ENCODE assay signal across 1 cellular context in the genomic region with DNA sequence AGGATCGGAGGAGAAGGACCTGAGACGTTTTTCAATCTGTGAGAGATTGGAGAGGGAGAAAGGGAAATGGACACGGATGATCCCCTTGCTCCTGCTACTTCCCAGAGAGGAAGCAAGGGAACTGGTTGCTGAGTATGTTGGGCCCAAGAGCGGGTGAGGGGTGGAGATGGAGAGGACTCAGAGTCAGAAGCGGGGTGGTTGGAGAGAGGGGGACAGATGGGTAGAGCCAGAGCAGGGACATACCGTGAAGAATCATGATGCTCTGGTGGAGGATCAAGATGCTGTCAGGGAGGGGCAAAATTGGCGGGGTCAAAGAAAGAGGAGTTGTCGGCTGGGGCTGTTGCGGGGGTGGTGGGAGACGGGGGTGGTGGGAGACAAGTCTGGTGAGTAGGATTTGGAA.
A peak's percentile ranks its signal among the peaks of the same experiment; 100 is the strongest.
TF ChIP-seq lines count a peak whose summit lies in the region.

No MANE protein-coding gene starts in this region.

TF ChIP-seq in K562, 482 proteins besides CTCF, POLR2A, EP300 and RAD21:
- TF ChIP-seq, protein P1, sequence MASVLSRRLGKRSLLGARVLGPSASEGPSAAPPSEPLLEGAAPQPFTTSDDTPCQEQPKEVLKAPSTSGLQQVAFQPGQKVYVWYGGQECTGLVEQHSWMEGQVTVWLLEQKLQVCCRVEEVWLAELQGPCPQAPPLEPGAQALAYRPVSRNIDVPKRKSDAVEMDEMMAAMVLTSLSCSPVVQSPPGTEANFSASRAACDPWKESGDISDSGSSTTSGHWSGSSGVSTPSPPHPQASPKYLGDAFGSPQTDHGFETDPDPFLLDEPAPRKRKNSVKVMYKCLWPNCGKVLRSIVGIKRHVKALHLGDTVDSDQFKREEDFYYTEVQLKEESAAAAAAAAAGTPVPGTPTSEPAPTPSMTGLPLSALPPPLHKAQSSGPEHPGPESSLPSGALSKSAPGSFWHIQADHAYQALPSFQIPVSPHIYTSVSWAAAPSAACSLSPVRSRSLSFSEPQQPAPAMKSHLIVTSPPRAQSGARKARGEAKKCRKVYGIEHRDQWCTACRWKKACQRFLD (CRISPR knock-in tag; IDR thresholded peaks at IDR 0.05): no peak
- TF ChIP-seq EGR1 (conservative IDR thresholded peaks at IDR 0.05): peak; percentile 31; the same call in 1 of the 2 replicates
